ENCODE assay signal across 4 cellular contexts in the genomic region with DNA sequence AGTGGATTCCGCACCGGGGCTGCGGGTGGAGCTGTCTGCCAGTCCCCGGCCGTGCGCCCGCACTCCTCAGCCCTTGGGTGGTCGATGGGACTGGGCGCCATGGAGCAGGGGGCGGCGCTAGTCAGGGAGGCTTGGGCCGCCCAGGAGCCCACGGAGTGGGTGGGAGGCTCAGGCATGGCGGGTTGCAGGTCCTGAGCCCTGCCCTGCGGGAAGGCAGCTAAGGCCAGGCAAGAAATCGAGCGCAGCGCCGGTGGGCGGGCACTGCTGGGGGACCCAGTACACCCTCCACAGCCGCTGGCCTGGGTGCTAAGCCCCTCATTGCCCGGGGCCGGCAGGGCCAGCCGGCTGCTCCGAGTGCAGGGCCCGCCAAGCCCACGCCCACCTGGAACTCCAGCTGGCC. TPM values are rescaled to one million over a fixed set of nuclear protein-coding genes. Genes with fewer than 3 reads are reported as not detected.
"Had no signal": no experiment of that assay in that cellular context is flagged by ENCODE, and none has a peak within 500 bp of the region (broad histone marks: within the 10 kb centered on the region; RNA-seq: fewer than 3 reads in every experiment).

No MANE protein-coding gene starts in this region.

RNA-seq across cellular contexts. Expression of a gene that starts 30.2 kb away (rescaled TPM):
- total RNA-seq: LHCN-M2, M059J, MCF 10A, NCI-H460 had no signal

RNA-seq across cellular contexts. Expression of a gene that starts 49.1 kb away (rescaled TPM):
- total RNA-seq: LHCN-M2, M059J, MCF 10A, NCI-H460 had no signal
